In genomic region chr4:74044676-74045075, GRCh38 we compare ENCODE assay signal across 1 cellular context.
A peak's percentile ranks its signal among the peaks of the same experiment; 100 is the strongest.
TF ChIP-seq lines count a peak whose summit lies in the region.

No MANE protein-coding gene starts in this region.

TF ChIP-seq in HCT116, 20 proteins besides CTCF, POLR2A, EP300 and RAD21:
- TF ChIP-seq TCF7L2 (IDR thresholded peaks at IDR 0.05; ENCODE audit: borderline replicate concordance, extremely low read depth, insufficient read depth, insufficient read length) (no peak), SRF (IDR thresholded peaks at IDR 0.05; ENCODE audit: low read depth) (no peak), YY1 (IDR thresholded peaks at IDR 0.05; ENCODE audit: extremely low read depth, insufficient replicate concordance, low read depth, low read length) (no peak), CBX3 (IDR thresholded peaks at IDR 0.05; ENCODE audit: low read depth) (no peak), ZFX (IDR thresholded peaks at IDR 0.05) (no peak), FOSL1 (IDR thresholded peaks at IDR 0.05; ENCODE audit: low read depth) (peak; percentile 11; the same call in 1 of the 2 replicates), EZH2phosphoT487 (IDR thresholded peaks at IDR 0.05; ENCODE audit: borderline replicate concordance) (no peak), SP1 (IDR thresholded peaks at IDR 0.05; ENCODE audit: low read depth) (no peak)
- TF ChIP-seq, protein P1, sequence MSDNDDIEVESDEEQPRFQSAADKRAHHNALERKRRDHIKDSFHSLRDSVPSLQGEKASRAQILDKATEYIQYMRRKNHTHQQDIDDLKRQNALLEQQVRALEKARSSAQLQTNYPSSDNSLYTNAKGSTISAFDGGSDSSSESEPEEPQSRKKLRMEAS (IDR thresholded peaks at IDR 0.05) = no peak
